In the genomic region with DNA sequence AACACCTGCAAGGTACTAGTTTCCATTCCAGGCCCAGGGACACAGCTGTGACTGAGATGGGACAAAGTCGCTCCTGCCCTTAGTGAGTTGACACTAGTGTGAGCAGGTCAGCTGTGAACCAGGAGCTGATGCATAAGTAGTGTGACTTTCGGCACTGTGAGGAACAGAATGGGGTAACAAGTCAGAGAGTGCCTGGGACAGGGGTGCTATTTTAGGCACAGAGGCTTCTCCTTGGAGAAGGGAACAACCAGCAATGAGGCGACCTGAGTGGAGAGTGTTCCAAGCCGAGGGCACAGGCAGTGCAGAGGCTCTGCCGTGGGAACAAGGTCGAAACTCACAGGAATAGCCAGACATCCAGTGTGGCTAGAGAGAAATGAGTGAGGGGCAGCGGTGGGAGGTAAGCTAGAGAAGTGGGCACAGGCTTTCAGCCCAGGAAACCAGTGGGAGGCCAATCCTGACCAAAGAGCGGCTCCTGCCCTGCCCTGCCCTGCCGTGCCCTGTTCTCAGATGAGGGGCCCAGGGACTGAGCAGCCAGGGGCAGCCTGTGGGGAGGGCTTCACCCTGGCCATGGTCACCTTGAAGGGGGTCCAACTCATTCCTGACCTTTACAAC, we compare ENCODE assay signal across 19 cellular contexts. TPM values are rescaled to one million over a fixed set of nuclear protein-coding genes. Genes with fewer than 3 reads are reported as not detected.
DNase-seq lines count a peak whose midpoint lies in the region; ATAC-seq, FAIRE-seq and TF ChIP-seq lines count a peak whose summit lies in the region.
"Had no signal": no experiment of that assay in that cellular context is flagged by ENCODE, and none has a peak within 500 bp of the region (broad histone marks: within the 10 kb centered on the region; RNA-seq: fewer than 3 reads in every experiment).

No MANE protein-coding gene starts in this region.

- no peaks in the 10 kb centered on the region for H3K4me1 Mint-ChIP-seq in neural crest cell

- H3K36me3 Mint-ChIP-seq in neural crest cell (ENCODE audit: low read depth): no peaks in the 10 kb centered on the region

- H3K9me3 ChIP-seq in heart left ventricle: no peaks in the 10 kb centered on the region
- H3K9me3 ChIP-seq in uterus: no peaks in the 10 kb centered on the region
- H3K9me3 ChIP-seq: BLaER1 had no signal

- H3K4me3 ChIP-seq in heart left ventricle (no peak overlapping the region), bronchial epithelial cell (ENCODE audit: low read depth, low read length) (no peak overlapping the region), uterus (no peak overlapping the region)
- H3K4me3 ChIP-seq: BLaER1 had no signal

- intact Hi-C loops in heart left ventricle (cut with DNase I): loop anchor here in 3 of 10 donors (5.0 to 10.0 kb wide), 3 partner anchors 33 to 335 kb away; partner anchors contain the start of genes POC1A (in 1 of the 3) and RPL29 (in 1 of the 3)
- intact Hi-C loops in cardiac septum (cut with DNase I): loop anchor here (10.0 kb wide), 1 partner anchor 325 kb away; no protein-coding TSS in a partner anchor
- intact Hi-C loops in uterus (cut with DNase I; ENCODE audit: low total_unique reads): loop anchor here (5.0 kb wide), 1 partner anchor 98 kb away; no protein-coding TSS in a partner anchor

- H3K27ac ChIP-seq in heart left ventricle: peak overlapping the region in 1 of 12 donors; percentile 33
- no peak overlapping the region for H3K27ac ChIP-seq in uterus
- H3K27ac ChIP-seq: BLaER1 had no signal

- no peaks in the 10 kb centered on the region for H3K27me3 Mint-ChIP-seq in neural crest cell (ENCODE audit: low read depth)

- H3K4me3 Mint-ChIP-seq in neural crest cell: no peak overlapping the region

- TF ChIP-seq CTCF in heart left ventricle (IDR thresholded peaks at IDR 0.05): no peak
- no peak for TF ChIP-seq CTCF in bronchial epithelial cell (IDR thresholded peaks at IDR 0.05; ENCODE audit: insufficient read depth, low read length, severe bottlenecking)
- no peak for TF ChIP-seq CTCF in neural crest cell (conservative IDR thresholded peaks at IDR 0.05)
- no peak for TF ChIP-seq CTCF in uterus (IDR thresholded peaks at IDR 0.05)

- WGBS in heart left ventricle, 4 donors: 60 to 89% (median 73%) methylated on average over 7 to 9 of the region's 9 CpGs

- peak; percentile 7 for FAIRE-seq in bronchial epithelial cell (lab: Jason Lieb, UNC)
- FAIRE-seq: H54 had no signal

- H3K27me3 ChIP-seq in heart left ventricle: no peaks in the 10 kb centered on the region
- peaks cover 2% of the 10 kb centered on the region for H3K27me3 ChIP-seq in bronchial epithelial cell (ENCODE audit: control insufficient read depth, insufficient read depth, low read length)
- H3K27me3 ChIP-seq in uterus: no peaks in the 10 kb centered on the region
- H3K27me3 ChIP-seq: BLaER1 had no signal

- H3K36me3 ChIP-seq in heart left ventricle: peaks cover 0 to 28% (median 6%) of the 10 kb centered on the region in 9 donors
- no peaks in the 10 kb centered on the region for H3K36me3 ChIP-seq in bronchial epithelial cell (ENCODE audit: control insufficient read depth, insufficient read depth, low read length)
- no peaks in the 10 kb centered on the region for H3K36me3 ChIP-seq in uterus

- H3K4me1 ChIP-seq in heart left ventricle (peaks cover 0 to 10% (median 0%) of the 10 kb centered on the region in 12 donors), uterus (no peaks in the 10 kb centered on the region)

- peak in 3 of 4 donors; percentile 48 to 68 (median 67) for ATAC-seq in heart left ventricle

- DNase-seq in heart left ventricle (peak in 2 of 5 donors; percentile 21 to 44), cardiac septum (ENCODE audit: low spot score) (no peak), bronchial epithelial cell (ENCODE audit: low read depth) (no peak), neural crest cell (ENCODE audit: low read depth, low spot score) (no peak), C1 segment of cervical spinal cord (lab: John Stamatoyannopoulos, UW) (no peak), uterus (no peak)
- no peak for DNase-seq in activated CD4-positive, alpha-beta T cell treated with anti-CD3 and anti-CD28 coated beads, Interleukin-2, amount 50 U/mL, for 1 hour
- DNase-seq: DND-41, KG1, NCI-H1105 treated with DMSO at 0.1 percent for 48 hours, NCI-H187, NCI-H2107, NCI-H2227 treated with DMSO at 0.1 percent for 48 hours, NCI-H524, NCI-H82, OCI-M1, SHP77 treated with DMSO at 0.1 percent for 48 hours had no signal

- peak overlapping the region; percentile 23 for H3K27ac Mint-ChIP-seq in neural crest cell (ENCODE audit: unreplicated experiment)

- H3K9me3 Mint-ChIP-seq in neural crest cell: no peaks in the 10 kb centered on the region

- TF ChIP-seq POLR2A in heart left ventricle (IDR thresholded peaks at IDR 0.05) (no peak), uterus (IDR thresholded peaks at IDR 0.05) (no peak)

RNA-seq across cellular contexts. Expression of gene DNAH1, which starts 14.2 kb away (rescaled TPM):
- total RNA-seq in heart left ventricle: 1 to 10 TPM in 8 of 9 donors, under 1 TPM in 1; 0.95 to 6.6 (median 2.8) TPM
- polyA plus RNA-seq in heart left ventricle: 1 to 10 TPM; 1.2 to 3.8 TPM
- 4.2 TPM for total RNA-seq in cardiac septum
- 0.79 and 1.2 TPM in 2 replicates for total RNA-seq in bronchial epithelial cell
- 2.4 and 3.2 TPM in 2 replicates for total RNA-seq in neural crest cell
- 10 to 100 TPM in 2 of 4 donors, 1 to 10 TPM in 2; 5.1 to 46.2 (median 11.0) TPM for total RNA-seq in uterus

RNA-seq across cellular contexts. Expression of gene GLYCTK, which starts 42.7 kb away (rescaled TPM):
- total RNA-seq in heart left ventricle (1 to 10 TPM; 2.6 to 8.4 (median 4.1) TPM), cardiac septum (6.4 TPM), bronchial epithelial cell (9.2 and 10.8 TPM in 2 replicates), neural crest cell (6.1 and 9.7 TPM in 2 replicates), uterus (10 to 100 TPM in 3 of 4 donors, 1 to 10 TPM in 1; 3.8 to 15.1 (median 10.8) TPM)
- polyA plus RNA-seq in heart left ventricle: 1 to 10 TPM; 4.7 to 6.4 TPM

RNA-seq across cellular contexts. Expression of gene WDR82, which starts 51.9 kb away (rescaled TPM):
- total RNA-seq in heart left ventricle (10 to 100 TPM; 44.9 to 73.6 (median 61.2) TPM), cardiac septum (69.7 TPM), bronchial epithelial cell (61.3 and 67.7 TPM in 2 replicates), neural crest cell (114 and 119 TPM in 2 replicates), uterus (100 to 1,000 TPM in 1 of 4 donors, 10 to 100 TPM in 3; 24.6 to 128 (median 70.3) TPM)
- 10 to 100 TPM; 24.7 to 69.2 TPM for polyA plus RNA-seq in heart left ventricle
